Comparison of ENCODE assay signal across 9 cellular contexts in genomic region chr1:198771562-198772153, GRCh38.
DNase-seq lines count a peak whose midpoint lies in the region; ATAC-seq and TF ChIP-seq lines count a peak whose summit lies in the region.
"Had no signal": no experiment of that assay in that cellular context is flagged by ENCODE, and none has a peak within 500 bp of the region (broad histone marks: within the 10 kb centered on the region; RNA-seq: fewer than 3 reads in every experiment).

No MANE protein-coding gene starts in this region.

- H3K9me3 ChIP-seq in suprapubic skin = no peaks in the 10 kb centered on the region

- H3K4me3 Mint-ChIP-seq in activated CD8-positive, alpha-beta memory T cell treated with anti-CD3 and anti-CD28 coated beads, Interleukin-2, amount 10 ng/mL, durations not matched to agents 7 days and 5 days = no peak overlapping the region
- H3K4me3 Mint-ChIP-seq in effector memory CD8-positive, alpha-beta T cell = no peak overlapping the region
- H3K4me3 Mint-ChIP-seq: naive thymus-derived CD8-positive, alpha-beta T cell had no signal

- peaks cover 4% of the 10 kb centered on the region for H3K4me1 ChIP-seq in foreskin keratinocyte
- no peaks in the 10 kb centered on the region for H3K4me1 ChIP-seq in suprapubic skin

- ATAC-seq in foreskin keratinocyte (no peak), GM18873 (IDR thresholded peaks at IDR 0.05; ENCODE audit: low FRiP score, unreplicated experiment) (no peak)
- ATAC-seq in activated CD8-positive, alpha-beta memory T cell treated with anti-CD3 and anti-CD28 coated beads, Interleukin-2, amount 10 ng/mL, durations not matched to agents 7 days and 5 days = no peak
- no peak for ATAC-seq in effector memory CD8-positive, alpha-beta T cell (replicated peaks)

- no peaks in the 10 kb centered on the region for H3K36me3 Mint-ChIP-seq in activated CD8-positive, alpha-beta memory T cell treated with anti-CD3 and anti-CD28 coated beads, Interleukin-2, amount 10 ng/mL, durations not matched to agents 7 days and 5 days
- no peaks in the 10 kb centered on the region for H3K36me3 Mint-ChIP-seq in effector memory CD8-positive, alpha-beta T cell (ENCODE audit: insufficient read depth)
- H3K36me3 Mint-ChIP-seq: naive thymus-derived CD8-positive, alpha-beta T cell had no signal

- DNase-seq in DMS 273 treated with DMSO at 0.1 percent for 48 hours (lab: John Stamatoyannopoulos, UW) (peak; percentile 8), HL-60 (ENCODE audit: low read depth in 1 of 2, low spot score in 1 of 2) (peak in 1 of 2 experiments; percentile 47), SHP77 (lab: John Stamatoyannopoulos, UW) (peak; percentile 19 to 20), foreskin keratinocyte (no peak), suprapubic skin (ENCODE audit: low spot score in 2 of 2) (no peak)
- DNase-seq in activated CD8-positive, alpha-beta memory T cell treated with anti-CD3 and anti-CD28 coated beads, Interleukin-2, amount 10 ng/mL, durations not matched to agents 7 days and 5 days = no peak
- DNase-seq in effector memory CD8-positive, alpha-beta T cell = no peak

- WGBS in suprapubic skin = 85% methylated on average over 3 of the region's 3 CpGs

- no peak overlapping the region for H3K4me3 ChIP-seq in HL-60 (replicated peaks; ENCODE audit: insufficient read depth, low read length)
- no peak overlapping the region for H3K4me3 ChIP-seq in suprapubic skin

- no peaks in the 10 kb centered on the region for H3K9me3 Mint-ChIP-seq in activated CD8-positive, alpha-beta memory T cell treated with anti-CD3 and anti-CD28 coated beads, Interleukin-2, amount 10 ng/mL, durations not matched to agents 7 days and 5 days (ENCODE audit: low read depth)
- no peaks in the 10 kb centered on the region for H3K9me3 Mint-ChIP-seq in effector memory CD8-positive, alpha-beta T cell
- H3K9me3 Mint-ChIP-seq: naive thymus-derived CD8-positive, alpha-beta T cell had no signal

- H3K27me3 ChIP-seq in HL-60 (ENCODE audit: insufficient read depth, poor library complexity, severe bottlenecking) (no peaks in the 10 kb centered on the region), foreskin keratinocyte (no peaks in the 10 kb centered on the region), suprapubic skin (no peaks in the 10 kb centered on the region)

- CTCF ChIA-PET in activated CD8-positive, alpha-beta memory T cell treated with anti-CD3 and anti-CD28 coated beads, Interleukin-2, amount 10 ng/mL, durations not matched to agents 7 days and 5 days (lab: Charles Lee) = interaction anchor here (1.0 to 4.2 kb wide), 4 partner anchors 11 to 472 kb away, joined by 3 to 16 read pairs (median 4); no protein-coding TSS in a partner anchor

- peaks cover 6% of the 10 kb centered on the region for H3K4me1 Mint-ChIP-seq in activated CD8-positive, alpha-beta memory T cell treated with anti-CD3 and anti-CD28 coated beads, Interleukin-2, amount 10 ng/mL, durations not matched to agents 7 days and 5 days
- H3K4me1 Mint-ChIP-seq in effector memory CD8-positive, alpha-beta T cell (ENCODE audit: low read depth in 2 of 2) = peaks cover 0 to 2% of the 10 kb centered on the region in 2 donors

- H3K27ac Mint-ChIP-seq in activated CD8-positive, alpha-beta memory T cell treated with anti-CD3 and anti-CD28 coated beads, Interleukin-2, amount 10 ng/mL, durations not matched to agents 7 days and 5 days = no peak overlapping the region
- H3K27ac Mint-ChIP-seq in effector memory CD8-positive, alpha-beta T cell = no peak overlapping the region
- H3K27ac Mint-ChIP-seq: naive thymus-derived CD8-positive, alpha-beta T cell had no signal

- no peak for TF ChIP-seq EP300 in suprapubic skin (IDR thresholded peaks at IDR 0.05)

- H3K27ac ChIP-seq in HL-60 (replicated peaks) = no peak overlapping the region
- no peak overlapping the region for H3K27ac ChIP-seq in foreskin keratinocyte
- H3K27ac ChIP-seq in suprapubic skin = no peak overlapping the region

- no peaks in the 10 kb centered on the region for H3K36me3 ChIP-seq in suprapubic skin

- no peak for TF ChIP-seq POLR2A in suprapubic skin (IDR thresholded peaks at IDR 0.05)

- TF ChIP-seq CTCF in HL-60 (IDR thresholded peaks at IDR 0.05; ENCODE audit: insufficient read depth, low read length) (peak; percentile 2), foreskin keratinocyte (conservative IDR thresholded peaks at IDR 0.05) (peak; percentile 82), suprapubic skin (IDR thresholded peaks at IDR 0.05) (no peak)

- no peaks in the 10 kb centered on the region for H3K27me3 Mint-ChIP-seq in activated CD8-positive, alpha-beta memory T cell treated with anti-CD3 and anti-CD28 coated beads, Interleukin-2, amount 10 ng/mL, durations not matched to agents 7 days and 5 days
- peaks cover 0 to 3% of the 10 kb centered on the region in 2 donors for H3K27me3 Mint-ChIP-seq in effector memory CD8-positive, alpha-beta T cell

Comparison
In these comparisons a context has a peak if more than half of its experiments do, and no peak if none do; other contexts are left out.
1. DNase-seq: peak in DMS 273 treated with DMSO at 0.1 percent for 48 hours (single experiment) and SHP77 (2 of 2); none in foreskin keratinocyte (0 of 2), activated CD8-positive, alpha-beta memory T cell treated with anti-CD3 and anti-CD28 coated beads, Interleukin-2, amount 10 ng/mL, durations not matched to agents 7 days and 5 days (single experiment), suprapubic skin (0 of 2) and effector memory CD8-positive, alpha-beta T cell (0 of 3).
2. CTCF ChIP-seq: peak in HL-60 (single experiment) and foreskin keratinocyte (single experiment); none in suprapubic skin (0 of 2).